23 cellular contexts compared by ENCODE assay signal in genomic region chr11:72000591-72000867, GRCh38. TPM values are rescaled to one million over a fixed set of nuclear protein-coding genes. Genes with fewer than 3 reads are reported as not detected.
A peak's percentile ranks its signal among the peaks of the same experiment; 100 is the strongest.
DNase-seq lines count a peak whose midpoint lies in the region; ATAC-seq and TF ChIP-seq lines count a peak whose summit lies in the region.
"Had no signal": no experiment of that assay in that cellular context is flagged by ENCODE, and none has a peak within 500 bp of the region (broad histone marks: within the 10 kb centered on the region; RNA-seq: fewer than 3 reads in every experiment).

No MANE protein-coding gene starts in this region.

- H3K9ac ChIP-seq in muscle layer of colon (ENCODE audit: low read length) (no peak overlapping the region), subcutaneous abdominal adipose tissue (ENCODE audit: low read length in 5 of 5) (no peak overlapping the region)
- H3K9ac ChIP-seq: SK-N-SH had no signal

- DNase-seq in activated CD8-positive, alpha-beta T cell treated with anti-CD3 and anti-CD28 coated beads, Interleukin-2, amount 10 ng/mL, durations not matched to agents 7 days and 5 days = no peak
- no peak for DNase-seq in activated CD8-positive, alpha-beta T cell treated with anti-CD3 and anti-CD28 coated beads for 36 hours
- no peak for DNase-seq in NCI-H1092 (lab: John Stamatoyannopoulos, UW)
- DNase-seq in HCEC 1CT = no peak
- DNase-seq: 8988T; activated CD4-positive, alpha-beta memory T cell treated with anti-CD3 and anti-CD28 coated beads, Interleukin-2, amount 10 ng/mL, durations not matched to agents 7 days and 5 days; activated CD4-positive, CD25-positive, alpha-beta regulatory T cell; activated naive CD4-positive, alpha-beta T cell treated with anti-CD3 and anti-CD28 coated beads, Interleukin-2, amount 10 ng/mL, durations not matched to agents 7 days and 5 days; activated T-cell treated with anti-CD3 and anti-CD28 coated beads, Interleukin-2, amount 50 U/mL, for 1 hour; BE2C; cortex of kidney; heart left ventricle; MM.1S; NCI-H1436 treated with DMSO at 0.1 percent for 48 hours; NCI-H526 treated with DMSO at 0.1 percent for 48 hours; retina; SK-N-SH; stimulated activated CD4-positive, alpha-beta T cell treated with anti-CD3 and anti-CD28 coated beads, Interleukin-12 subunit alpha, Interleukin-12 subunit beta, amount 100 ng/mL, for 4 hours had no signal

- peaks cover 22% of the 10 kb centered on the region for H3K4me1 Mint-ChIP-seq in activated CD8-positive, alpha-beta T cell treated with anti-CD3 and anti-CD28 coated beads, Interleukin-2, amount 10 ng/mL, durations not matched to agents 7 days and 5 days (ENCODE audit: low read depth)
- H3K4me1 Mint-ChIP-seq in activated CD8-positive, alpha-beta T cell treated with anti-CD3 and anti-CD28 coated beads for 36 hours (ENCODE audit: low read depth) = peaks cover 20% of the 10 kb centered on the region
- H3K4me1 Mint-ChIP-seq in activated T-helper 17 cell treated with anti-CD3 and anti-CD28 coated beads, Interleukin-2, amount 50 U/mL, for 72 hours = peaks cover 15% of the 10 kb centered on the region

- no peak overlapping the region for H3K4me3 Mint-ChIP-seq in activated CD8-positive, alpha-beta T cell treated with anti-CD3 and anti-CD28 coated beads, Interleukin-2, amount 10 ng/mL, durations not matched to agents 7 days and 5 days
- no peak overlapping the region for H3K4me3 Mint-ChIP-seq in activated CD8-positive, alpha-beta T cell treated with anti-CD3 and anti-CD28 coated beads for 36 hours
- no peak overlapping the region for H3K4me3 Mint-ChIP-seq in activated T-helper 17 cell treated with anti-CD3 and anti-CD28 coated beads, Interleukin-2, amount 50 U/mL, for 72 hours
- H3K4me3 Mint-ChIP-seq: activated CD4-positive, alpha-beta memory T cell treated with anti-CD3 and anti-CD28 coated beads, Interleukin-2, amount 10 ng/mL, durations not matched to agents 7 days and 5 days; activated naive CD4-positive, alpha-beta T cell treated with anti-CD3 and anti-CD28 coated beads, Interleukin-2, amount 10 ng/mL, durations not matched to agents 7 days and 5 days had no signal

- H3K27ac ChIP-seq in muscle layer of colon (ENCODE audit: low read depth, low read length) (peak overlapping the region; percentile 45), subcutaneous abdominal adipose tissue (ENCODE audit: low read depth, low read length) (peak overlapping the region; percentile 65)

- no peaks in the 10 kb centered on the region for H3K9me3 ChIP-seq in muscle layer of colon (ENCODE audit: low read length)
- H3K9me3 ChIP-seq in subcutaneous abdominal adipose tissue (ENCODE audit: control insufficient read depth in 5 of 5, low read length in 5 of 5) = no peaks in the 10 kb centered on the region
- H3K9me3 ChIP-seq: BE2C, heart left ventricle, SK-N-SH, thoracic aorta had no signal

- peaks cover 49% of the 10 kb centered on the region for H3K36me3 Mint-ChIP-seq in activated CD8-positive, alpha-beta T cell treated with anti-CD3 and anti-CD28 coated beads, Interleukin-2, amount 10 ng/mL, durations not matched to agents 7 days and 5 days (ENCODE audit: low read depth)
- H3K36me3 Mint-ChIP-seq in activated CD8-positive, alpha-beta T cell treated with anti-CD3 and anti-CD28 coated beads for 36 hours (ENCODE audit: low read depth) = peaks cover 33% of the 10 kb centered on the region
- H3K36me3 Mint-ChIP-seq in activated T-helper 17 cell treated with anti-CD3 and anti-CD28 coated beads, Interleukin-2, amount 50 U/mL, for 72 hours (ENCODE audit: low read depth) = peaks cover 53% of the 10 kb centered on the region

- H3K9me3 Mint-ChIP-seq in activated CD8-positive, alpha-beta T cell treated with anti-CD3 and anti-CD28 coated beads, Interleukin-2, amount 10 ng/mL, durations not matched to agents 7 days and 5 days (ENCODE audit: insufficient read depth) = no peaks in the 10 kb centered on the region
- H3K9me3 Mint-ChIP-seq in activated CD8-positive, alpha-beta T cell treated with anti-CD3 and anti-CD28 coated beads for 36 hours = no peaks in the 10 kb centered on the region
- H3K9me3 Mint-ChIP-seq in activated T-helper 17 cell treated with anti-CD3 and anti-CD28 coated beads, Interleukin-2, amount 50 U/mL, for 72 hours = no peaks in the 10 kb centered on the region
- H3K9me3 Mint-ChIP-seq: activated CD4-positive, alpha-beta memory T cell treated with anti-CD3 and anti-CD28 coated beads, Interleukin-2, amount 10 ng/mL, durations not matched to agents 7 days and 5 days; activated naive CD4-positive, alpha-beta T cell treated with anti-CD3 and anti-CD28 coated beads, Interleukin-2, amount 10 ng/mL, durations not matched to agents 7 days and 5 days had no signal

- CTCF ChIA-PET in activated CD8-positive, alpha-beta T cell treated with anti-CD3 and anti-CD28 coated beads, Interleukin-2, amount 10 ng/mL, durations not matched to agents 7 days and 5 days (lab: Charles Lee) = interaction anchor here (0.9 to 2.4 kb wide), 4 partner anchors 22 to 25 kb away, joined by 3 to 9 read pairs (median 6); no protein-coding TSS in a partner anchor
- CTCF ChIA-PET in activated CD8-positive, alpha-beta T cell treated with anti-CD3 and anti-CD28 coated beads for 36 hours (lab: Charles Lee) = interaction anchor here (0.8 to 1.2 kb wide), 3 partner anchors 22 to 144 kb away, joined by 3 to 5 read pairs (median 3); no protein-coding TSS in a partner anchor

- no peak for ATAC-seq in activated CD8-positive, alpha-beta T cell treated with anti-CD3 and anti-CD28 coated beads, Interleukin-2, amount 10 ng/mL, durations not matched to agents 7 days and 5 days
- ATAC-seq in activated CD8-positive, alpha-beta T cell treated with anti-CD3 and anti-CD28 coated beads for 36 hours = no peak
- no peak for ATAC-seq in activated T-helper 17 cell treated with anti-CD3 and anti-CD28 coated beads, Interleukin-2, amount 50 U/mL, for 72 hours (replicated peaks)
- ATAC-seq in GM21423 (IDR thresholded peaks at IDR 0.05; ENCODE audit: unreplicated experiment) = no peak
- ATAC-seq: heart left ventricle had no signal

- H3K27me3 Mint-ChIP-seq in activated CD8-positive, alpha-beta T cell treated with anti-CD3 and anti-CD28 coated beads, Interleukin-2, amount 10 ng/mL, durations not matched to agents 7 days and 5 days (ENCODE audit: low read depth) = no peaks in the 10 kb centered on the region
- no peaks in the 10 kb centered on the region for H3K27me3 Mint-ChIP-seq in activated CD8-positive, alpha-beta T cell treated with anti-CD3 and anti-CD28 coated beads for 36 hours
- H3K27me3 Mint-ChIP-seq in activated T-helper 17 cell treated with anti-CD3 and anti-CD28 coated beads, Interleukin-2, amount 50 U/mL, for 72 hours = no peaks in the 10 kb centered on the region
- H3K27me3 Mint-ChIP-seq: activated CD4-positive, alpha-beta memory T cell treated with anti-CD3 and anti-CD28 coated beads, Interleukin-2, amount 10 ng/mL, durations not matched to agents 7 days and 5 days; activated naive CD4-positive, alpha-beta T cell treated with anti-CD3 and anti-CD28 coated beads, Interleukin-2, amount 10 ng/mL, durations not matched to agents 7 days and 5 days had no signal

- H3K27ac Mint-ChIP-seq in activated CD8-positive, alpha-beta T cell treated with anti-CD3 and anti-CD28 coated beads, Interleukin-2, amount 10 ng/mL, durations not matched to agents 7 days and 5 days = peak overlapping the region; percentile 51
- H3K27ac Mint-ChIP-seq in activated CD8-positive, alpha-beta T cell treated with anti-CD3 and anti-CD28 coated beads for 36 hours = no peak overlapping the region
- H3K27ac Mint-ChIP-seq in activated T-helper 17 cell treated with anti-CD3 and anti-CD28 coated beads, Interleukin-2, amount 50 U/mL, for 72 hours = peak overlapping the region; percentile 96
- H3K27ac Mint-ChIP-seq: activated CD4-positive, alpha-beta memory T cell treated with anti-CD3 and anti-CD28 coated beads, Interleukin-2, amount 10 ng/mL, durations not matched to agents 7 days and 5 days; activated naive CD4-positive, alpha-beta T cell treated with anti-CD3 and anti-CD28 coated beads, Interleukin-2, amount 10 ng/mL, durations not matched to agents 7 days and 5 days had no signal

- H3K36me3 ChIP-seq in muscle layer of colon (ENCODE audit: insufficient read depth, low read length) (peaks cover 38% of the 10 kb centered on the region), subcutaneous abdominal adipose tissue (ENCODE audit: control insufficient read depth in 5 of 5, insufficient read depth in 5 of 5, low read length in 5 of 5) (peaks cover 0 to 66% (median 51%) of the 10 kb centered on the region in 5 donors)

- no peak for TF ChIP-seq CTCF in activated CD8-positive, alpha-beta T cell treated with anti-CD3 and anti-CD28 coated beads for 36 hours (IDR thresholded peaks at IDR 0.05)

- intact Hi-C loops in activated CD8-positive, alpha-beta T cell treated with anti-CD3 and anti-CD28 coated beads for 36 hours (cut with micrococcal nuclease) = no loop called here

- POLR2A ChIA-PET in activated CD8-positive, alpha-beta T cell treated with anti-CD3 and anti-CD28 coated beads, Interleukin-2, amount 10 ng/mL, durations not matched to agents 7 days and 5 days (lab: Charles Lee) = interaction anchor here (1.7 kb wide), 1 partner anchor 8 kb away, joined by 7 read pairs; no protein-coding TSS in a partner anchor
- POLR2A ChIA-PET in activated CD8-positive, alpha-beta T cell treated with anti-CD3 and anti-CD28 coated beads for 36 hours (lab: Charles Lee) = interaction anchor here (1.2 to 1.3 kb wide), 2 partner anchors 9 to 12 kb away, joined by 4 to 7 read pairs; no protein-coding TSS in a partner anchor

- H3K27me3 ChIP-seq in muscle layer of colon (ENCODE audit: control insufficient read depth in 1 of 2, insufficient read depth in 2 of 2, low read length in 2 of 2) = no peaks in the 10 kb centered on the region
- H3K27me3 ChIP-seq in subcutaneous abdominal adipose tissue (ENCODE audit: control insufficient read depth in 5 of 5, insufficient read depth in 4 of 5, low read length in 5 of 5) = no peaks in the 10 kb centered on the region
- H3K27me3 ChIP-seq: BE2C, heart left ventricle had no signal

- H3K4me3 ChIP-seq in muscle layer of colon (ENCODE audit: low read depth in 1 of 2, low read length in 2 of 2) = no peak overlapping the region
- no peak overlapping the region for H3K4me3 ChIP-seq in subcutaneous abdominal adipose tissue (ENCODE audit: low read depth in 1 of 5, low read length in 5 of 5)
- H3K4me3 ChIP-seq: thoracic aorta had no signal

- peaks cover 34% of the 10 kb centered on the region for H3K4me1 ChIP-seq in muscle layer of colon (ENCODE audit: insufficient read depth, low read length)
- H3K4me1 ChIP-seq in subcutaneous abdominal adipose tissue (ENCODE audit: control insufficient read depth in 5 of 5, insufficient read depth in 5 of 5, low read length in 5 of 5) = peaks cover 7 to 29% (median 14%) of the 10 kb centered on the region in 5 donors
- H3K4me1 ChIP-seq: BE2C had no signal

RNA-seq across cellular contexts. Expression of gene IL18BP, which starts 1.8 kb away (rescaled TPM):
- total RNA-seq in activated CD8-positive, alpha-beta T cell treated with anti-CD3 and anti-CD28 coated beads, Interleukin-2, amount 10 ng/mL, durations not matched to agents 7 days and 5 days = 10 to 100 TPM; 15.9 to 16.2 TPM
- total RNA-seq in activated CD8-positive, alpha-beta T cell treated with anti-CD3 and anti-CD28 coated beads for 36 hours = 1 to 10 TPM; 7.8 to 8.2 TPM
- 10 to 100 TPM; 18.4 to 21.9 TPM for total RNA-seq in activated T-helper 17 cell treated with anti-CD3 and anti-CD28 coated beads, Interleukin-2, amount 50 U/mL, for 72 hours
